ENCODE assay signal across 12 cellular contexts in the genomic region with DNA sequence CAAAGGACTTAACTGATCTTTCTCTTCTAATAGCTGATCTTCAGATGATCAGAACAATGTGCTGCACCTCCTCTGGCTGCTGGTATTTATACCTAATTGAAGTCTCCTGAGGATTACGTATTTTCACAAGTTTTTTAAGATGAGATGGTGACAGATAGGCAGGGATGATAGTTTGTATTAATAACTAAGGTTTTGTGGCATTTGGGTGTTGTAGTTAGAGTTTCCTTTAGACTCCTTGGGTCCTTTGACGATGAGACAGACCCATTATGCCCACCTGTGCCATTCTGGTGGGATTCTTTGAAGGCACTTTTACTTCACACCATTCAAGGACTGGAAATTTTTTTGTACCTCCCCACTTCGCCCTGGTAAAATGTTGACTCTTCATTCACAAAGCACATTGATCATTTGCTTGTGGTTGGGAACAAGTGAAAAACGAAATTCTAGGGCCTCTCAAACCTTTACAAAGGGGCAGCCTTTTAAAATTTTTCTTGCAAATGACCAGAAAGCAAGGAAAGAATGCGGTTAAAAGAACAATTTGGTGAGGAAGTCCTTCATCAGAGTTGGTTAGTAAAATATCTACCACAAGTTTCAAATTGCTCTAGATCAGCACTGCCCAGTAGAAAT. TPM values are rescaled to one million over a fixed set of nuclear protein-coding genes. Genes with fewer than 3 reads are reported as not detected.
DNase-seq lines count a peak whose midpoint lies in the region; ATAC-seq, FAIRE-seq and TF ChIP-seq lines count a peak whose summit lies in the region.
"Had no signal": no experiment of that assay in that cellular context is flagged by ENCODE, and none has a peak within 500 bp of the region (broad histone marks: within the 10 kb centered on the region; RNA-seq: fewer than 3 reads in every experiment).

A gene (minus strand): TSS at position 60 of the 624 bp plus-strand sequence. CDS start 125 bp downstream, outside the sequence.

- H3K4me3 Mint-ChIP-seq in activated naive CD8-positive, alpha-beta T cell, result peak within 1 kb of the TSS; percentile 73

- FAIRE-seq in D721Med (lab: Jason Lieb, UNC), result no peak

- ATAC-seq in GM18499 (IDR thresholded peaks at IDR 0.05; ENCODE audit: insufficient read depth, unreplicated experiment) (peak; percentile 29), GM19455 (IDR thresholded peaks at IDR 0.05; ENCODE audit: unreplicated experiment) (peak; percentile 51), HG03175 (IDR thresholded peaks at IDR 0.05; ENCODE audit: unreplicated experiment) (peak; percentile 50), HG02870 (IDR thresholded peaks at IDR 0.05; ENCODE audit: unreplicated experiment) (no peak)

- H3K4me1 Mint-ChIP-seq in activated naive CD8-positive, alpha-beta T cell (ENCODE audit: low read depth), result peaks cover 37% of the 10 kb centered on the region

- no peaks in the 10 kb centered on the region for H3K27me3 Mint-ChIP-seq in activated naive CD8-positive, alpha-beta T cell

- H3K36me3 Mint-ChIP-seq in activated naive CD8-positive, alpha-beta T cell, result peaks cover 3% of the 10 kb centered on the region

- TF ChIP-seq CTCF in D721Med (IDR thresholded peaks at IDR 0.05; ENCODE audit: insufficient read depth, missing control alignments), result no peak

- H3K9me3 Mint-ChIP-seq in activated naive CD8-positive, alpha-beta T cell (ENCODE audit: low read depth), result no peaks in the 10 kb centered on the region

- in situ Hi-C loops in G401 (cut with HindIII; ENCODE audit: low sequenced_read_pairs), result no loop called here

- DNase-seq in DMS79 (lab: John Stamatoyannopoulos, UW) (no peak), D721Med (ENCODE audit: insufficient read length, low spot score) (no peak), G401 (ENCODE audit: low spot score) (no peak)
- DNase-seq: Kasumi-1; stimulated activated CD8-positive, alpha-beta memory T cell treated with anti-CD3 and anti-CD28 coated beads, Interleukin-4, amount 100 ng/mL, for 48 hours had no signal

- H3K27ac Mint-ChIP-seq in activated naive CD8-positive, alpha-beta T cell, result no peak within 1 kb of the TSS

RNA-seq across cellular contexts. Expression of the gene that starts here (rescaled TPM):
- total RNA-seq in G401 (2014; rRNA removed; shearing (Covaris generic)), result not detected in 2 replicates
- total RNA-seq: epithelial cell of proximal tubule, myocyte had no signal
